Comparison of ENCODE assay signal across 7 cellular contexts in the genomic region with DNA sequence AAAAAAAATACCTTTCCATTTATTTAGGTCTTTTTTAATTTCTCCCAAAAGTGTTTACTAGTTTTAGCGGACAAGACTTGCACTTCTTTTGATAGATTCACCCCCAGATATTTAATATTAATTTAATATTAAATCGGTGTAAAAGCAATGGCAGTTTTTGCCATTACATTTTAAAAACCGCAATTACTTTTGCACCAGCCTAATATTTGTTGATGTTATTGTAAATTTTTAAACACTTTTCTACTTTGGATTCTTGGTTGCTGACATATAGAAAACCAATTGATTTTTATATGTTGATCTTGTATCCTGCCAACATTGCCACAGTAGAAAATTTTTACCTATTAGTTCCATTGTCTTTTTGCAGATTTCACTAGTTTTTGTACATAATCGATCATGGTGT.
"Had no signal": no experiment of that assay in that cellular context is flagged by ENCODE, and none has a peak within 500 bp of the region (broad histone marks: within the 10 kb centered on the region; RNA-seq: fewer than 3 reads in every experiment).

No MANE protein-coding gene starts in this region.

- FAIRE-seq: HTR-8/SVneo, K562 had no signal

- ATAC-seq: K562 had no signal

- H3K4me2 ChIP-seq: KMS-11 had no signal

- DNase-seq: IMR-90, KBM-7, KG1 had no signal

- H3K27ac ChIP-seq: HL-60, KMS-11 had no signal

- H3K9ac ChIP-seq: KMS-11 had no signal

- H3K4me3 ChIP-seq: K562 had no signal
